ENCODE assay signal across 11 cellular contexts in genomic region chr3:183275418-183275817, GRCh38. TPM values are rescaled to one million over a fixed set of nuclear protein-coding genes. Genes with fewer than 3 reads are reported as not detected.
DNase-seq lines count a peak whose midpoint lies in the region; ATAC-seq and TF ChIP-seq lines count a peak whose summit lies in the region.
"Had no signal": no experiment of that assay in that cellular context is flagged by ENCODE, and none has a peak within 500 bp of the region (broad histone marks: within the 10 kb centered on the region; RNA-seq: fewer than 3 reads in every experiment).

No MANE protein-coding gene starts in this region.

- H3K4me1 ChIP-seq in RWPE2 (ENCODE audit: insufficient read depth, poor library complexity, severe bottlenecking) = peaks cover 76% of the 10 kb centered on the region
- H3K4me1 ChIP-seq in fibroblast of lung (ENCODE audit: control insufficient read depth, extremely low read depth, insufficient read depth, low read length) = no peaks in the 10 kb centered on the region
- peaks cover 0 to 24% (median 9%) of the 10 kb centered on the region in 4 donors for H3K4me1 ChIP-seq in transverse colon
- H3K4me1 ChIP-seq: neural progenitor cell had no signal

- H3K36me3 ChIP-seq in RWPE2 (ENCODE audit: low read depth) (peaks cover 43% of the 10 kb centered on the region), fibroblast of lung (ENCODE audit: control insufficient read depth, insufficient read depth, low read length) (no peaks in the 10 kb centered on the region), transverse colon (no peaks in the 10 kb centered on the region)
- H3K36me3 ChIP-seq: neural progenitor cell had no signal

- peak overlapping the region; percentile 78 for H3K27ac ChIP-seq in RWPE2 (ENCODE audit: poor library complexity, severe bottlenecking)
- H3K27ac ChIP-seq in fibroblast of lung (ENCODE audit: insufficient read depth, low read length) = no peak overlapping the region
- H3K27ac ChIP-seq in transverse colon = peak overlapping the region; percentile 20 to 55 (median 48)
- H3K27ac ChIP-seq: neural progenitor cell had no signal

- H2AFZ ChIP-seq in fibroblast of lung (ENCODE audit: low read length) = no peak overlapping the region
- H2AFZ ChIP-seq: neural progenitor cell had no signal

- no peaks in the 10 kb centered on the region for H3K27me3 Mint-ChIP-seq in activated naive CD4-positive, alpha-beta T cell treated with anti-CD3 and anti-CD28 coated beads, Interleukin-2, amount 10 ng/mL, durations not matched to agents 7 days and 5 days

- H3K4me1 Mint-ChIP-seq in activated naive CD4-positive, alpha-beta T cell treated with anti-CD3 and anti-CD28 coated beads, Interleukin-2, amount 10 ng/mL, durations not matched to agents 7 days and 5 days = peaks cover 3% of the 10 kb centered on the region
- H3K4me1 Mint-ChIP-seq: WTC11 had no signal

- H3K9ac ChIP-seq in fibroblast of lung (ENCODE audit: insufficient read depth, low read length) = no peak overlapping the region
- H3K9ac ChIP-seq: neural progenitor cell had no signal

- DNase-seq in Right ventricle myocardium superior (no peak), cardiac septum (ENCODE audit: low spot score) (no peak), RWPE2 (ENCODE audit: low spot score) (no peak), fibroblast of lung (ENCODE audit: low read depth in 2 of 2) (peak; percentile 62 to 96), transverse colon (no peak), GM10248 (ENCODE audit: extremely low spot score) (no peak)
- DNase-seq in activated naive CD4-positive, alpha-beta T cell treated with anti-CD3 and anti-CD28 coated beads, Interleukin-2, amount 10 ng/mL, durations not matched to agents 7 days and 5 days = no peak
- DNase-seq: COR-L47 had no signal

- TF ChIP-seq POLR2A in transverse colon (IDR thresholded peaks at IDR 0.05) = no peak

- TF ChIP-seq CTCF in RWPE2 (IDR thresholded peaks at IDR 0.05; ENCODE audit: poor library complexity, severe bottlenecking) = no peak
- TF ChIP-seq CTCF in fibroblast of lung (conservative IDR thresholded peaks at IDR 0.05 in 1 of 2, IDR thresholded peaks at IDR 0.05 in 1 of 2; ENCODE audit: low read depth in 1 of 2, low read length in 2 of 2) = no peak
- TF ChIP-seq CTCF in transverse colon (IDR thresholded peaks at IDR 0.05) = no peak
- TF ChIP-seq CTCF in GM10248 (IDR thresholded peaks at IDR 0.05; ENCODE audit: control extremely low read depth, extremely low read depth, low read depth, missing control alignments) = no peak

- POLR2A ChIA-PET in GM10248 (lab: Yijun Ruan, JAX) = interaction anchor here (0.7 kb wide), 1 partner anchor 388 kb away, joined by 3 read pairs; no protein-coding TSS in a partner anchor

- ATAC-seq in Right ventricle myocardium superior (ENCODE audit: poor library complexity) (peak; percentile 48), RWPE2 (ENCODE audit: low read depth) (peak; percentile 22; the same call in 2 of the 3 replicates), HG02623 (IDR thresholded peaks at IDR 0.05; ENCODE audit: unreplicated experiment) (no peak)
- ATAC-seq: WTC11 had no signal

- no peak for TF ChIP-seq EP300 in transverse colon (IDR thresholded peaks at IDR 0.05; ENCODE audit: low read depth)

- WGBS in transverse colon (ENCODE audit: low coverage in 1 of 2), 2 donors = 35 to 36% methylated on average over 2 of the region's 2 CpGs

- no peaks in the 10 kb centered on the region for H3K36me3 Mint-ChIP-seq in activated naive CD4-positive, alpha-beta T cell treated with anti-CD3 and anti-CD28 coated beads, Interleukin-2, amount 10 ng/mL, durations not matched to agents 7 days and 5 days
- H3K36me3 Mint-ChIP-seq: WTC11 had no signal

- H3K9me3 ChIP-seq in RWPE2 (ENCODE audit: severe bottlenecking) = no peaks in the 10 kb centered on the region
- no peaks in the 10 kb centered on the region for H3K9me3 ChIP-seq in fibroblast of lung (ENCODE audit: control insufficient read depth, insufficient read depth, low read depth, low read length)
- H3K9me3 ChIP-seq in transverse colon = no peaks in the 10 kb centered on the region

- CTCF ChIA-PET in GM10248 (lab: Yijun Ruan, JAX) = interaction anchor here (0.8 to 1.0 kb wide), 2 partner anchors 10 kb away, joined by 3 to 4 read pairs; no protein-coding TSS in a partner anchor
- CTCF ChIA-PET in activated naive CD4-positive, alpha-beta T cell treated with anti-CD3 and anti-CD28 coated beads, Interleukin-2, amount 10 ng/mL, durations not matched to agents 7 days and 5 days (lab: Charles Lee) = interaction anchor here (0.8 to 1.5 kb wide), 2 partner anchors 10 to 107 kb away, joined by 3 to 4 read pairs; no protein-coding TSS in a partner anchor

- intact Hi-C loops in Right ventricle myocardium superior (cut with DNase I) (no loop called here), cardiac septum (cut with DNase I) (no loop called here), transverse colon (cut with DNase I; ENCODE audit: low total_unique reads) (no loop called here)

- no peaks in the 10 kb centered on the region for H3K79me2 ChIP-seq in fibroblast of lung (ENCODE audit: control insufficient read depth, insufficient read depth, low read length)

- no peak overlapping the region for H3K4me3 Mint-ChIP-seq in activated naive CD4-positive, alpha-beta T cell treated with anti-CD3 and anti-CD28 coated beads, Interleukin-2, amount 10 ng/mL, durations not matched to agents 7 days and 5 days
- H3K4me3 Mint-ChIP-seq: neural progenitor cell, WTC11 had no signal

- no peak overlapping the region for H3K27ac Mint-ChIP-seq in activated naive CD4-positive, alpha-beta T cell treated with anti-CD3 and anti-CD28 coated beads, Interleukin-2, amount 10 ng/mL, durations not matched to agents 7 days and 5 days
- H3K27ac Mint-ChIP-seq: neural progenitor cell, WTC11 had no signal

- H3K27me3 ChIP-seq in RWPE2 (ENCODE audit: insufficient read depth, poor library complexity, severe bottlenecking) (no peaks in the 10 kb centered on the region), fibroblast of lung (ENCODE audit: control insufficient read depth, insufficient read depth, low read length) (no peaks in the 10 kb centered on the region), transverse colon (no peaks in the 10 kb centered on the region)
- H3K27me3 ChIP-seq: neural progenitor cell had no signal

- H3K4me3 ChIP-seq in RWPE2 (ENCODE audit: severe bottlenecking) (no peak overlapping the region), fibroblast of lung (replicated peaks in 1 of 4; ENCODE audit: control extremely low read depth in 1 of 4, insufficient read depth in 1 of 4, low read depth in 3 of 4, low read length in 4 of 4) (no peak overlapping the region), transverse colon (no peak overlapping the region)
- H3K4me3 ChIP-seq: neural progenitor cell had no signal

- H3K9me3 Mint-ChIP-seq in activated naive CD4-positive, alpha-beta T cell treated with anti-CD3 and anti-CD28 coated beads, Interleukin-2, amount 10 ng/mL, durations not matched to agents 7 days and 5 days = no peaks in the 10 kb centered on the region
- H3K9me3 Mint-ChIP-seq: neural progenitor cell, WTC11 had no signal

- H4K20me1 ChIP-seq in fibroblast of lung (ENCODE audit: control insufficient read depth, extremely low read depth, insufficient read depth, low read length) = no peaks in the 10 kb centered on the region

- H3K4me2 ChIP-seq in fibroblast of lung (ENCODE audit: extremely low read depth, insufficient read depth, low read length) = no peak overlapping the region
- H3K4me2 ChIP-seq: neural progenitor cell had no signal

- in situ Hi-C loops in transverse colon (cut with MboI; ENCODE audit: low pct_ligation_motif_present in 1 of 4, low pct_unique_long_range_greater_than_20kb in 1 of 4, low sequenced_read_pairs in 3 of 4) = no loop called here

RNA-seq across cellular contexts. Expression of gene B3GNT5, which starts 22.4 kb away (rescaled TPM):
- total RNA-seq in Right ventricle myocardium superior = 1.3 TPM
- total RNA-seq in cardiac septum = 3.2 TPM
- 1.3 and 2.8 TPM in 2 replicates for total RNA-seq in fibroblast of lung
- 0.96 and 1.7 TPM in 2 replicates for polyA plus RNA-seq in fibroblast of lung
- polyA plus RNA-seq in fibroblast of lung (2012) = 1.2 and 1.3 TPM in 2 replicates
- 0.37 TPM in 1 of 2 replicates, not detected in the other for polyA minus RNA-seq in fibroblast of lung (ENCODE audit: low replicate concordance)
- total RNA-seq in transverse colon = 10 to 100 TPM in 3 of 4 donors, 1 to 10 TPM in 1; 6.0 to 46.3 (median 39.9) TPM

Comparison
In these comparisons a context has a peak if more than half of its experiments do, and no peak if none do; other contexts are left out.
1. DNase-seq: peak in fibroblast of lung (2 of 2); none in Right ventricle myocardium superior (single experiment), cardiac septum (single experiment), RWPE2 (single experiment), transverse colon (single experiment), GM10248 (single experiment) and activated naive CD4-positive, alpha-beta T cell treated with anti-CD3 and anti-CD28 coated beads, Interleukin-2, amount 10 ng/mL, durations not matched to agents 7 days and 5 days (single experiment).